ENCODE assay signal across 8 cellular contexts in the genomic region with DNA sequence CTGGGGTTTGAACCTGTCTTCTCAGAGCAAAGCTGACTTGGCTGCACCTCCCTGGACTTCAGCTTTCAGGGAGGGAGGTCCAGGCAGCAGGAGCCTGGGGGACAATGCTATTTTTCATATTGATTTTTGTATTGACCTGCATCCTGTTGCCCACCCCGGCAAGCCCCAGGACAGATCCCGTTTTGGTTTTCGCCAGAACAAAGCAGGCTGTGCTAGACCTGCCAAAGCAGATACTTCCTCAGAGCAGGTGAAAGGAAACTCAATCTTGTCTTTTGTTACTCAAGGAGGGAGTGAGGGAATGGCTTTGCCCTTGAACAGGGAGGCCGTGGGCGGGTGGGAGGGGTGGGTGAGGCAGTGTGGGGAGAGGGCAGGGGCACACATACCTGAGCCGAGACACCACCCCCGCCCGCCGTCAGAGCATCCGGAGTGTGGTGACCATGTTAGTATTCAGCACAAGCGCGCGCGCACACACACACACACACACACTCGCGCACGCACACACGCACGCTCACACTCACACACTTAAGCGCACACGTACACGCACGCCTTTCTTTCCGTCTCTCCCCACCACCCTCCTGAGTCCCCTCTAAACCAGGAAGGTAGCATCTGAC. TPM values are rescaled to one million over a fixed set of nuclear protein-coding genes. Genes with fewer than 3 reads are reported as not detected.
A peak's percentile ranks its signal among the peaks of the same experiment; 100 is the strongest.
DNase-seq lines count a peak whose midpoint lies in the region; ATAC-seq lines count a peak whose summit lies in the region.

No MANE protein-coding gene starts in this region.

- H3K4me3 Mint-ChIP-seq in stimulated activated effector memory CD8-positive, alpha-beta T cell treated with anti-CD3 and anti-CD28 coated beads, Interleukin-12 subunit alpha, Interleukin-12 subunit beta, amount 100 ng/mL, for 72 hours, result no peak overlapping the region

- peaks cover 36% of the 10 kb centered on the region for H3K4me1 Mint-ChIP-seq in stimulated activated effector memory CD8-positive, alpha-beta T cell treated with anti-CD3 and anti-CD28 coated beads, Interleukin-12 subunit alpha, Interleukin-12 subunit beta, amount 100 ng/mL, for 72 hours

- DNase-seq in NCI-H2227 treated with DMSO at 0.1 percent for 48 hours (lab: John Stamatoyannopoulos, UW) (peak; percentile 15), left kidney (ENCODE audit: low read depth, low spot score) (peak; percentile 89), COR-L47 (lab: John Stamatoyannopoulos, UW) (no peak), glomerular visceral epithelial cell (ENCODE audit: extremely low spot score) (no peak)
- DNase-seq in activated naive CD4-positive, alpha-beta T cell treated with anti-CD3 and anti-CD28 coated beads, Interleukin-2, amount 50 U/mL, for 72 hours (ENCODE audit: low spot score in 2 of 2), result peak in 1 of 2 donors; percentile 32
- DNase-seq in stimulated activated effector memory CD8-positive, alpha-beta T cell treated with anti-CD3 and anti-CD28 coated beads, Interleukin-12 subunit alpha, Interleukin-12 subunit beta, amount 100 ng/mL, for 72 hours (ENCODE audit: low spot score in 2 of 2), result no peak

- no peaks in the 10 kb centered on the region for H3K36me3 Mint-ChIP-seq in activated naive CD4-positive, alpha-beta T cell treated with anti-CD3 and anti-CD28 coated beads, Interleukin-2, amount 50 U/mL, for 72 hours
- no peaks in the 10 kb centered on the region for H3K36me3 Mint-ChIP-seq in stimulated activated effector memory CD8-positive, alpha-beta T cell treated with anti-CD3 and anti-CD28 coated beads, Interleukin-12 subunit alpha, Interleukin-12 subunit beta, amount 100 ng/mL, for 72 hours

- H3K9me3 Mint-ChIP-seq in activated naive CD4-positive, alpha-beta T cell treated with anti-CD3 and anti-CD28 coated beads, Interleukin-2, amount 50 U/mL, for 72 hours, result no peaks in the 10 kb centered on the region
- no peaks in the 10 kb centered on the region for H3K9me3 Mint-ChIP-seq in stimulated activated effector memory CD8-positive, alpha-beta T cell treated with anti-CD3 and anti-CD28 coated beads, Interleukin-12 subunit alpha, Interleukin-12 subunit beta, amount 100 ng/mL, for 72 hours

- peak; percentile 67 to 76 for ATAC-seq in activated naive CD4-positive, alpha-beta T cell treated with anti-CD3 and anti-CD28 coated beads, Interleukin-2, amount 50 U/mL, for 72 hours
- ATAC-seq in stimulated activated effector memory CD8-positive, alpha-beta T cell treated with anti-CD3 and anti-CD28 coated beads, Interleukin-12 subunit alpha, Interleukin-12 subunit beta, amount 100 ng/mL, for 72 hours, result peak; percentile 54
- ATAC-seq in GM18861 (IDR thresholded peaks at IDR 0.05; ENCODE audit: unreplicated experiment) (no peak), HG03565 (IDR thresholded peaks at IDR 0.05; ENCODE audit: unreplicated experiment) (no peak)

- peak overlapping the region in 1 of 2 donors; percentile 65 for H3K27ac Mint-ChIP-seq in activated naive CD4-positive, alpha-beta T cell treated with anti-CD3 and anti-CD28 coated beads, Interleukin-2, amount 50 U/mL, for 72 hours
- H3K27ac Mint-ChIP-seq in stimulated activated effector memory CD8-positive, alpha-beta T cell treated with anti-CD3 and anti-CD28 coated beads, Interleukin-12 subunit alpha, Interleukin-12 subunit beta, amount 100 ng/mL, for 72 hours, result peak overlapping the region; percentile 64

RNA-seq across cellular contexts. Expression of a gene that starts 59.5 kb away (rescaled TPM):
- 10 to 100 TPM; 14.9 to 21.6 TPM for total RNA-seq in activated naive CD4-positive, alpha-beta T cell treated with anti-CD3 and anti-CD28 coated beads, Interleukin-2, amount 50 U/mL, for 72 hours

Comparison
In these comparisons a context has a peak if more than half of its experiments do, and no peak if none do; other contexts are left out.
1. DNase-seq: peak in NCI-H2227 treated with DMSO at 0.1 percent for 48 hours (single experiment) and left kidney (single experiment); none in stimulated activated effector memory CD8-positive, alpha-beta T cell treated with anti-CD3 and anti-CD28 coated beads, Interleukin-12 subunit alpha, Interleukin-12 subunit beta, amount 100 ng/mL, for 72 hours (0 of 2), COR-L47 (single experiment) and glomerular visceral epithelial cell (single experiment).
2. ATAC-seq: peak in activated naive CD4-positive, alpha-beta T cell treated with anti-CD3 and anti-CD28 coated beads, Interleukin-2, amount 50 U/mL, for 72 hours (2 of 2) and stimulated activated effector memory CD8-positive, alpha-beta T cell treated with anti-CD3 and anti-CD28 coated beads, Interleukin-12 subunit alpha, Interleukin-12 subunit beta, amount 100 ng/mL, for 72 hours (single experiment); none in GM18861 (single experiment) and HG03565 (single experiment).